Comparison of ENCODE assay signal across 8 cellular contexts in the genomic region with DNA sequence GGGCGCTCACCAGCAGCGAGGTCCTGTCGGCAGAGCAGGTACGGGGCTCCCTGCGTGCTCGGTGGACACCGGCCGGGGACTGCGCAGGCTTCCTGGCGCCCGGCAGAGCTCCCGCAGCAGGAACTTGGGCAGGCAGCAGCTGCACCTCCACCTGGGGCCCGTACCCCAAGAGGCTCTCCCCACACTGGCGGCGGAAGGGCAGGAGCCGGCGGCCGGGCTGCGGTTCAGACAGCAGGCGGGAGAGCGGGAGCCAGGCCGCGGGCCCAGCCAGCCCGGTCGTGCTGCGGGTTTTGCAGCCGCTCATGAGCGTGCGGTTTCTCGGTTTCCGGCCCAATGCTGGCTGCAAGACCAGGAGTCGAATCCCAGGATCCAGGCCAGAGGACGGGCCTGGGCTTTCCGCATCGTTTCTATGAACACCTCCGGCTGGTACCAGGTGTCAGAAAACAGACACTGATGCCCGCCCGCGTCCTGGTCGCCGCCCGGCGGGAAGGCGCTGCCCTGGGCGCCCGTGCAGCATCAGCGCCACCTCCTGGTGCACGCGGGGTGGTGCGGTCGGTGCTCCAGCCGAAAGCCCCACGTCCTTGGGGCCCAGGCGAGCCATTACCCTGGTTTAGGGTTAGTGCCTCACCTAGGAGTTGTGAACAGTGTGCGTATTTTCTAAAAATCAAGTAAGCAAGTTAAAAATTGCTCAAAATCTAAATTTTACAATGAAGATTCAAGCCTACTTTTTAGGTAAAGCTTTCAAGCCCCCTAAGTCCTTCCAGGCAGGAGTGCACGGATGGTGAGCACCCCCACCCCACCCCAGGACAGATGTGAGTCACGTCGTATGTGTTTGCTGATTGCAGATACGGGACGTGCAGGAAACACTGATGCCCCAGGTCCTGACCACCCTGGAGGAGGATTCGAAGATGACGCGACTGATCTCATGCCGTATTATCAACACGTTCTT. TPM values are rescaled to one million over a fixed set of nuclear protein-coding genes. Genes with fewer than 3 reads are reported as not detected.
DNase-seq lines count a peak whose midpoint lies in the region; ATAC-seq, FAIRE-seq and TF ChIP-seq lines count a peak whose summit lies in the region.

No MANE protein-coding gene starts in this region.

- POLR2A ChIA-PET in AG04450 (lab: Yijun Ruan, JAX), result no interaction called here

- H3K27ac ChIP-seq in AG04450 (ENCODE audit: low read depth, low read length), result no peak overlapping the region
- no peak overlapping the region for H3K27ac ChIP-seq in kidney (ENCODE audit: low read depth in 2 of 2, low read length in 2 of 2)

- DNase-seq in AG04450 (ENCODE audit: low read depth, low spot score) (no peak), H7 (peak; percentile 96), T-helper 9 cell (peak; percentile 68), astrocyte of the hippocampus (ENCODE audit: low read depth, low spot score) (peak; percentile 75), kidney (peak; percentile 82)
- DNase-seq in stimulated activated CD4-positive, alpha-beta T cell treated with anti-CD3 and anti-CD28 coated beads, Interleukin-4, amount 100 ng/mL, for 4 hours, result peak; percentile 44 to 70

- CTCF ChIA-PET in AG04450 (lab: Charles Lee), result interaction anchor here (0.6 to 3.0 kb wide), 4 partner anchors 101 to 453 kb away, joined by 3 to 12 read pairs (median 3); no protein-coding TSS in a partner anchor

- H3K4me3 ChIP-seq in AG04450 (ENCODE audit: low read depth, low read length) (no peak overlapping the region), H7 (ENCODE audit: insufficient read depth, low read depth, low read length) (no peak overlapping the region), kidney (ENCODE audit: low read length in 2 of 2) (no peak overlapping the region)

- peak overlapping the region in 1 of 2 donors; percentile 34 for H3K9ac ChIP-seq in kidney (ENCODE audit: low read length in 2 of 2)

- H3K27me3 ChIP-seq in AG04450 (ENCODE audit: control insufficient read depth, insufficient read depth, low read length) (no peaks in the 10 kb centered on the region), H7 (ENCODE audit: control insufficient read depth, insufficient read depth, low read length) (no peaks in the 10 kb centered on the region)

- no peaks in the 10 kb centered on the region for H3K9me3 ChIP-seq in AG04450 (ENCODE audit: control insufficient read depth, insufficient read depth, low read length)
- no peaks in the 10 kb centered on the region for H3K9me3 ChIP-seq in kidney (ENCODE audit: control insufficient read depth in 1 of 2, low read length in 2 of 2)

- TF ChIP-seq CTCF in AG04450 (IDR thresholded peaks at IDR 0.05; ENCODE audit: low read depth, low read length), result peak; percentile 87
- peak; percentile 83 for TF ChIP-seq CTCF in kidney (IDR thresholded peaks at IDR 0.05; ENCODE audit: borderline replicate concordance, extremely low read depth, insufficient read depth)

- FAIRE-seq in kidney (lab: Jason Lieb, UNC), result no peak

- H3K36me3 ChIP-seq in H7 (replicated peaks; ENCODE audit: control insufficient read depth, insufficient read depth, low read length), result peaks cover 12% of the 10 kb centered on the region
- H3K36me3 ChIP-seq in kidney (ENCODE audit: control insufficient read depth in 1 of 2, insufficient read depth in 2 of 2, low read length in 2 of 2), result peaks cover 8 to 10% of the 10 kb centered on the region in 2 donors

- peaks cover 24 to 25% of the 10 kb centered on the region in 2 donors for H3K4me1 ChIP-seq in kidney (ENCODE audit: control insufficient read depth in 1 of 2, insufficient read depth in 1 of 2, low read depth in 1 of 2, low read length in 2 of 2)

- ATAC-seq in GM19328 (IDR thresholded peaks at IDR 0.05; ENCODE audit: unreplicated experiment), result no peak
- ATAC-seq in GM21515 (IDR thresholded peaks at IDR 0.05; ENCODE audit: unreplicated experiment), result no peak

- intact Hi-C loops in kidney (cut with DNase I), result no loop called here

RNA-seq across cellular contexts. Expression of a gene that starts 47.4 kb away (rescaled TPM):
- polyA plus RNA-seq in AG04450 (2011; rRNA removed) (16.1 and 17.8 TPM in 2 replicates), kidney (ENCODE audit: insufficient read depth, low read depth, low replicate concordance) (21.4 TPM)
- polyA minus RNA-seq in AG04450 (2011; rRNA and poly(A)+ RNA removed), result 19.2 and 24.0 TPM in 2 replicates
- total RNA-seq in H7 (2014; rRNA removed; shearing (Covaris generic)), result 32.4 and 32.8 TPM in 2 replicates
- total RNA-seq in kidney, result 15.9 TPM

RNA-seq across cellular contexts. Expression of a gene that starts 47.9 kb away (rescaled TPM):
- polyA plus RNA-seq in AG04450 (2011; rRNA removed) (12.6 and 16.9 TPM in 2 replicates), kidney (ENCODE audit: insufficient read depth, low read depth, low replicate concordance) (11.6 TPM)
- polyA minus RNA-seq in AG04450 (2011; rRNA and poly(A)+ RNA removed), result 23.0 and 24.0 TPM in 2 replicates
- total RNA-seq in H7 (2014; rRNA removed; shearing (Covaris generic)), result 82.5 and 101 TPM in 2 replicates
- total RNA-seq in kidney, result 29.7 TPM

RNA-seq across cellular contexts. Expression of a gene that starts 57.8 kb away (rescaled TPM):
- polyA plus RNA-seq in AG04450 (2011; rRNA removed) (140 and 159 TPM in 2 replicates), kidney (ENCODE audit: insufficient read depth, low read depth, low replicate concordance) (40.4 TPM)
- polyA minus RNA-seq in AG04450 (2011; rRNA and poly(A)+ RNA removed), result 136 and 191 TPM in 2 replicates
- total RNA-seq in H7 (2014; rRNA removed; shearing (Covaris generic)), result 60.5 and 82.1 TPM in 2 replicates
- 168 TPM for total RNA-seq in kidney
